ENCODE assay signal across 8 cellular contexts in genomic region chr5:150000990-150001659, GRCh38. TPM values are rescaled to one million over a fixed set of nuclear protein-coding genes. Genes with fewer than 3 reads are reported as not detected.
DNase-seq lines count a peak whose midpoint lies in the region; ATAC-seq and TF ChIP-seq lines count a peak whose summit lies in the region.

No MANE protein-coding gene starts in this region.

- DNase-seq in NCI-H1417 (lab: John Stamatoyannopoulos, UW) (peak in 2 of 3 experiments; percentile 22 to 30), NCI-H1417 treated with DMSO at 0.1 percent for 48 hours (lab: John Stamatoyannopoulos, UW) (no peak), HT-29 (ENCODE audit: low spot score) (peak; percentile 49), dedifferentiated amniotic fluid mesenchymal stem cell (ENCODE audit: extremely low spot score) (peak; percentile 47), lower lobe of right lung (peak; percentile 76), NCI-H774 (lab: John Stamatoyannopoulos, UW) (no peak)
- DNase-seq in activated CD4-positive, CD25-positive, alpha-beta regulatory T cell treated with anti-CD3 and anti-CD28 coated beads, Interleukin-2, amount 50 U/mL, for 72 hours = peak; percentile 52
- peak; percentile 2 for DNase-seq in stimulated activated CD8-positive, alpha-beta memory T cell treated with anti-CD3 and anti-CD28 coated beads, Interleukin-12 subunit alpha, Interleukin-12 subunit beta, amount 100 ng/mL, for 24 hours (ENCODE audit: extremely low read depth)

- peak overlapping the region; percentile 77 for H3K4me3 ChIP-seq in lower lobe of right lung

- H3K27me3 ChIP-seq in lower lobe of right lung (ENCODE audit: low read depth) = no peaks in the 10 kb centered on the region

- ATAC-seq in lower lobe of right lung = peak; percentile 75 to 79

- H3K4me1 ChIP-seq in lower lobe of right lung = peaks cover 30% of the 10 kb centered on the region

- H3K36me3 ChIP-seq in lower lobe of right lung = peaks cover 30% of the 10 kb centered on the region

- intact Hi-C loops in lower lobe of right lung (cut with DNase I) = no loop called here

- no peaks in the 10 kb centered on the region for H3K9me3 ChIP-seq in lower lobe of right lung

- peak overlapping the region; percentile 96 for H3K27ac ChIP-seq in lower lobe of right lung

- TF ChIP-seq CTCF in lower lobe of right lung (IDR thresholded peaks at IDR 0.05) = no peak

RNA-seq across cellular contexts. Expression of gene HMGXB3, which starts 0.6 kb away (rescaled TPM):
- total RNA-seq in HT-29 (2014; rRNA removed; shearing (Covaris generic)) = 49.0 and 53.6 TPM in 2 replicates
- total RNA-seq in lower lobe of right lung = 28.3 TPM

RNA-seq across cellular contexts. Expression of gene TIGD6, which starts 0.7 kb away (rescaled TPM):
- 2.8 and 3.1 TPM in 2 replicates for total RNA-seq in HT-29 (2014; rRNA removed; shearing (Covaris generic))
- total RNA-seq in lower lobe of right lung = 4.8 TPM

RNA-seq across cellular contexts. Expression of gene SLC26A2, which starts 40.6 kb away (rescaled TPM):
- total RNA-seq in HT-29 (2014; rRNA removed; shearing (Covaris generic)) = 0.91 and 0.94 TPM in 2 replicates
- 14.7 TPM for total RNA-seq in lower lobe of right lung

RNA-seq across cellular contexts. Expression of gene PDE6A, which starts 56.5 kb away (rescaled TPM):
- not detected in 2 replicates for total RNA-seq in HT-29 (2014; rRNA removed; shearing (Covaris generic))
- not detected for total RNA-seq in lower lobe of right lung

Comparison
In these comparisons a context has a peak if more than half of its experiments do, and no peak if none do; other contexts are left out.
1. DNase-seq: peak in NCI-H1417 (2 of 3), HT-29 (single experiment), activated CD4-positive, CD25-positive, alpha-beta regulatory T cell treated with anti-CD3 and anti-CD28 coated beads, Interleukin-2, amount 50 U/mL, for 72 hours (single experiment), dedifferentiated amniotic fluid mesenchymal stem cell (single experiment), lower lobe of right lung (single experiment) and stimulated activated CD8-positive, alpha-beta memory T cell treated with anti-CD3 and anti-CD28 coated beads, Interleukin-12 subunit alpha, Interleukin-12 subunit beta, amount 100 ng/mL, for 24 hours (single experiment); none in NCI-H1417 treated with DMSO at 0.1 percent for 48 hours (single experiment) and NCI-H774 (single experiment).